Comparison of ENCODE assay signal across 17 cellular contexts in genomic region chr10:45437587-45438456, GRCh38.
DNase-seq lines count a peak whose midpoint lies in the region; ATAC-seq, FAIRE-seq and TF ChIP-seq lines count a peak whose summit lies in the region.
"Had no signal": no experiment of that assay in that cellular context is flagged by ENCODE, and none has a peak within 500 bp of the region (broad histone marks: within the 10 kb centered on the region; RNA-seq: fewer than 3 reads in every experiment).

No MANE protein-coding gene starts in this region.

- no peaks in the 10 kb centered on the region for H3K9me1 ChIP-seq in endothelial cell of umbilical vein (replicated peaks; ENCODE audit: control insufficient read depth, extremely low read depth, insufficient read depth, low read length)

- 78% methylated on average over 8 of the region's 8 CpGs for WGBS in prostate gland
- WGBS in adrenal gland, 4 donors = 76 to 82% (median 78%) methylated on average over 8 of the region's 8 CpGs

- H3K4me2 ChIP-seq in BLaER1 (peak overlapping the region; percentile 28; the same call in 1 of the 2 replicates), endothelial cell of umbilical vein (ENCODE audit: insufficient read depth, low read length) (no peak overlapping the region)
- H3K4me2 ChIP-seq: neural progenitor cell had no signal

- no peaks in the 10 kb centered on the region for H3K27me3 ChIP-seq in BLaER1
- H3K27me3 ChIP-seq in endothelial cell of umbilical vein (ENCODE audit: control insufficient read depth in 2 of 2, insufficient read depth in 2 of 2, low read length in 2 of 2) = peaks cover 0 to 10% of the 10 kb centered on the region in 2 experiments
- no peaks in the 10 kb centered on the region for H3K27me3 ChIP-seq in prostate gland (replicated peaks; ENCODE audit: insufficient read depth)
- no peaks in the 10 kb centered on the region for H3K27me3 ChIP-seq in adrenal gland
- H3K27me3 ChIP-seq: foreskin keratinocyte, neural progenitor cell had no signal

- no peak overlapping the region for H3K27ac ChIP-seq in BLaER1
- H3K27ac ChIP-seq in endothelial cell of umbilical vein (ENCODE audit: insufficient read depth, low read depth, low read length) = no peak overlapping the region
- H3K27ac ChIP-seq in prostate gland = no peak overlapping the region
- no peak overlapping the region for H3K27ac ChIP-seq in adrenal gland
- H3K27ac ChIP-seq: foreskin keratinocyte, neural progenitor cell had no signal

- H3K4me1 ChIP-seq in BLaER1 (peaks cover 65% of the 10 kb centered on the region), endothelial cell of umbilical vein (ENCODE audit: control insufficient read depth, extremely low read depth, insufficient read depth, low read length) (no peaks in the 10 kb centered on the region), prostate gland (replicated peaks) (no peaks in the 10 kb centered on the region), adrenal gland (replicated peaks in 1 of 2) (no peaks in the 10 kb centered on the region)
- H3K4me1 ChIP-seq: foreskin keratinocyte, neural progenitor cell had no signal

- no peak for TF ChIP-seq POLR2A in endothelial cell of umbilical vein (IDR thresholded peaks at IDR 0.05; ENCODE audit: low read depth, low read length)
- TF ChIP-seq POLR2A in prostate gland (IDR thresholded peaks at IDR 0.05) = no peak
- TF ChIP-seq POLR2A in adrenal gland (IDR thresholded peaks at IDR 0.05) = no peak

- ATAC-seq in HG02623 (IDR thresholded peaks at IDR 0.05; ENCODE audit: unreplicated experiment) = no peak
- ATAC-seq: foreskin keratinocyte had no signal

- POLR2A ChIA-PET in endothelial cell of umbilical vein (lab: Charles Lee) = no interaction called here

- H4K20me1 ChIP-seq in BLaER1 (no peaks in the 10 kb centered on the region), endothelial cell of umbilical vein (replicated peaks; ENCODE audit: control insufficient read depth, extremely low read depth, insufficient read depth, low read length) (no peaks in the 10 kb centered on the region)

- peaks cover 12% of the 10 kb centered on the region for H3K9me3 ChIP-seq in BLaER1
- no peaks in the 10 kb centered on the region for H3K9me3 ChIP-seq in endothelial cell of umbilical vein (replicated peaks; ENCODE audit: control insufficient read depth, insufficient read depth, low read length)
- H3K9me3 ChIP-seq in prostate gland = no peaks in the 10 kb centered on the region
- H3K9me3 ChIP-seq in adrenal gland (replicated peaks in 1 of 3) = no peaks in the 10 kb centered on the region

- TSS peak; percentile 24 for BruUV-seq in endothelial cell of umbilical vein (replicated peaks; lab: Mats Ljungman, UMichigan)

- H3K4me3 ChIP-seq in BLaER1 (no peak overlapping the region), endothelial cell of umbilical vein (replicated peaks in 1 of 3; ENCODE audit: insufficient read depth in 1 of 3, low read depth in 1 of 3, low read length in 3 of 3) (no peak overlapping the region), prostate gland (no peak overlapping the region), adrenal gland (no peak overlapping the region)
- H3K4me3 ChIP-seq: neural progenitor cell had no signal

- TF ChIP-seq CTCF in endothelial cell of umbilical vein (IDR thresholded peaks at IDR 0.05; ENCODE audit: extremely low read depth in 1 of 2, insufficient read depth in 1 of 2, low read depth in 1 of 2, low read length in 2 of 2) = no peak
- TF ChIP-seq CTCF in prostate gland (IDR thresholded peaks at IDR 0.05) = no peak
- no peak for TF ChIP-seq CTCF in adrenal gland (IDR thresholded peaks at IDR 0.05)

- dilution Hi-C loops in endothelial cell of umbilical vein (cut with MboI; ENCODE audit: extremely low pct_ligation_motif_present, low sequenced_read_pairs) = no loop called here

- intact Hi-C loops in endothelial cell of umbilical vein (cut with micrococcal nuclease) = no loop called here
- intact Hi-C loops in prostate gland (cut with DNase I) = no loop called here
- intact Hi-C loops in adrenal gland (cut with DNase I) = no loop called here

- CTCF ChIA-PET in endothelial cell of umbilical vein (lab: Charles Lee) = no interaction called here

- FAIRE-seq in GM19239 (lab: Jason Lieb, UNC) (peak; percentile 80), endothelial cell of umbilical vein (lab: Jason Lieb, UNC) (no peak)
- FAIRE-seq: colon, D721Med had no signal

- no peak overlapping the region for H2AFZ ChIP-seq in endothelial cell of umbilical vein (ENCODE audit: low read depth, low read length)
- H2AFZ ChIP-seq: neural progenitor cell had no signal

- H3K9ac ChIP-seq in BLaER1 (no peak overlapping the region), endothelial cell of umbilical vein (replicated peaks; ENCODE audit: extremely low read depth, insufficient read depth, low read length) (no peak overlapping the region)
- H3K9ac ChIP-seq: neural progenitor cell had no signal

- H3K79me2 ChIP-seq in endothelial cell of umbilical vein (ENCODE audit: control insufficient read depth, insufficient read depth, low read length) = no peaks in the 10 kb centered on the region

- DNase-seq in GM19239 (ENCODE audit: insufficient read length, low spot score) (no peak), SKM-1 (lab: John Stamatoyannopoulos, UW; ENCODE audit: unreplicated experiment) (peak; percentile 27), endothelial cell of umbilical vein (ENCODE audit: low read depth, low spot score) (no peak), prostate gland (ENCODE audit: low spot score) (no peak), NCI-H446 treated with DMSO at 0.1 percent for 48 hours (lab: John Stamatoyannopoulos, UW) (no peak), adrenal gland (no peak)
- DNase-seq: activated CD4-positive, alpha-beta T cell treated with anti-CD3 and anti-CD28 coated beads, Interleukin-2, amount 10 ng/mL, durations not matched to agents 7 days and 5 days; activated T-cell treated with anti-CD3 and anti-CD28 coated beads, Interleukin-2, amount 50 U/mL, for 1 hour; Karpas-422; retina; SIG-M5 had no signal

- H3K36me3 ChIP-seq in BLaER1 (peaks cover 6% of the 10 kb centered on the region; the same call in 1 of the 2 replicates), endothelial cell of umbilical vein (ENCODE audit: control insufficient read depth in 2 of 2, extremely low read depth in 1 of 2, insufficient read depth in 2 of 2, low read length in 2 of 2) (no peaks in the 10 kb centered on the region), prostate gland (no peaks in the 10 kb centered on the region), adrenal gland (replicated peaks in 1 of 2) (no peaks in the 10 kb centered on the region)
- H3K36me3 ChIP-seq: neural progenitor cell had no signal

TF ChIP-seq in endothelial cell of umbilical vein, 7 proteins besides CTCF, POLR2A, EP300 and RAD21:
- no peak for TF ChIP-seq EZH2 (IDR thresholded peaks at IDR 0.05; ENCODE audit: borderline replicate concordance, low read depth, low read length, severe bottlenecking)
- TF ChIP-seq JUN (IDR thresholded peaks at IDR 0.05; ENCODE audit: borderline replicate concordance, insufficient read depth, insufficient read length, low read depth) = no peak
- no peak for TF ChIP-seq MAX (IDR thresholded peaks at IDR 0.05; ENCODE audit: insufficient read depth, insufficient read length)
- no peak for TF ChIP-seq POLR2AphosphoS5 (IDR thresholded peaks at IDR 0.05; ENCODE audit: insufficient read depth, low read depth, low read length)
- TF ChIP-seq MYC (IDR thresholded peaks at IDR 0.05; ENCODE audit: low read depth, low read length) = no peak
- no peak for TF ChIP-seq FOS (IDR thresholded peaks at IDR 0.05; ENCODE audit: borderline replicate concordance, insufficient read depth, low read length)
- no peak for TF ChIP-seq GATA2 (IDR thresholded peaks at IDR 0.05; ENCODE audit: insufficient read depth, insufficient read length, low read depth, low read length)
